In genomic region chr5:116358015-116358523, GRCh38 we compare ENCODE assay signal across 20 cellular contexts.
"Had no signal": no experiment of that assay in that cellular context is flagged by ENCODE, and none has a peak within 500 bp of the region (broad histone marks: within the 10 kb centered on the region; RNA-seq: fewer than 3 reads in every experiment).

No MANE protein-coding gene starts in this region.

- H3K36me3 ChIP-seq: lower lobe of right lung, suprapubic skin, transverse colon had no signal

- H3K27me3 Mint-ChIP-seq: activated CD4-positive, alpha-beta T cell treated with anti-CD3 and anti-CD28 coated beads, Interleukin-2, amount 10 ng/mL, durations not matched to agents 7 days and 5 days; activated naive CD8-positive, alpha-beta T cell treated with anti-CD3 and anti-CD28 coated beads, Interleukin-2, amount 50 U/mL, for 24 hours; naive thymus-derived CD4-positive, alpha-beta T cell; stimulated activated naive CD8-positive, alpha-beta T cell treated with anti-CD3 and anti-CD28 coated beads, Interleukin-15, Interleukin-2, amounts not matched to agents 100 ng/mL and 50 ng/mL, for 24 hours had no signal

- H3K4me3 Mint-ChIP-seq: activated CD4-positive, alpha-beta T cell treated with anti-CD3 and anti-CD28 coated beads, Interleukin-2, amount 10 ng/mL, durations not matched to agents 7 days and 5 days; activated CD8-positive, alpha-beta T cell treated with anti-CD3 and anti-CD28 coated beads, Interleukin-2, amount 10 ng/mL, durations not matched to agents 7 days and 5 days; activated naive CD8-positive, alpha-beta T cell treated with anti-CD3 and anti-CD28 coated beads, Interleukin-2, amount 50 U/mL, for 24 hours; activated T-helper 1 cell treated with anti-CD3 and anti-CD28 coated beads, Interleukin-12 subunit alpha, Interleukin-12 subunit beta, Interleukin-2, Interleukin-4 antibody, amounts not matched to agents 30 ng/mL and 10 ng/mL and 1 ng/mL, durations not matched to agents 14 hours and 24 hours and 36 hours; neural crest cell; stimulated activated naive CD8-positive, alpha-beta T cell treated with anti-CD3 and anti-CD28 coated beads, Interleukin-15, Interleukin-2, amounts not matched to agents 100 ng/mL and 50 ng/mL, for 24 hours had no signal

- H3K27me3 ChIP-seq: suprapubic skin, transverse colon had no signal

- H3K27ac ChIP-seq: epithelial cell of prostate, lower lobe of right lung, suprapubic skin, transverse colon had no signal

- H3K9me3 ChIP-seq: lower lobe of right lung, suprapubic skin had no signal

- H3K4me1 Mint-ChIP-seq: activated CD4-positive, alpha-beta T cell treated with anti-CD3 and anti-CD28 coated beads, Interleukin-2, amount 10 ng/mL, durations not matched to agents 7 days and 5 days had no signal

- DNase-seq: activated CD4-positive, alpha-beta T cell treated with anti-CD3 and anti-CD28 coated beads, Interleukin-2, amount 10 ng/mL, durations not matched to agents 7 days and 5 days; activated CD8-positive, alpha-beta T cell treated with anti-CD3 and anti-CD28 coated beads, Interleukin-2, amount 10 ng/mL, durations not matched to agents 7 days and 5 days; activated gamma-delta T cell; activated naive CD4-positive, alpha-beta T cell treated with anti-CD3 and anti-CD28 coated beads, Interleukin-2, amount 50 U/mL, for 16 hours; activated naive CD8-positive, alpha-beta T cell treated with anti-CD3 and anti-CD28 coated beads, Interleukin-2, amount 50 U/mL, for 24 hours; cerebellar nuclear complex; kidney; lower lobe of right lung; naive thymus-derived CD4-positive, alpha-beta T cell; right cardiac atrium; stimulated activated CD4-positive, alpha-beta T cell treated with anti-CD3 and anti-CD28 coated beads, Interleukin-4, amount 100 ng/mL, for 24 hours; T-helper 1 cell; transverse colon had no signal

- H3K4me3 ChIP-seq: coronary artery, lower lobe of right lung, suprapubic skin, transverse colon had no signal

- H3K27ac Mint-ChIP-seq: activated CD4-positive, alpha-beta T cell treated with anti-CD3 and anti-CD28 coated beads, Interleukin-2, amount 10 ng/mL, durations not matched to agents 7 days and 5 days; activated CD8-positive, alpha-beta T cell treated with anti-CD3 and anti-CD28 coated beads, Interleukin-2, amount 10 ng/mL, durations not matched to agents 7 days and 5 days; activated naive CD8-positive, alpha-beta T cell treated with anti-CD3 and anti-CD28 coated beads, Interleukin-2, amount 50 U/mL, for 24 hours; activated T-helper 1 cell treated with anti-CD3 and anti-CD28 coated beads, Interleukin-12 subunit alpha, Interleukin-12 subunit beta, Interleukin-2, Interleukin-4 antibody, amounts not matched to agents 30 ng/mL and 10 ng/mL and 1 ng/mL, durations not matched to agents 14 hours and 24 hours and 36 hours; stimulated activated naive CD8-positive, alpha-beta T cell treated with anti-CD3 and anti-CD28 coated beads, Interleukin-15, Interleukin-2, amounts not matched to agents 100 ng/mL and 50 ng/mL, for 24 hours had no signal

- ATAC-seq: activated CD4-positive, CD25-positive, alpha-beta regulatory T cell treated with anti-CD3 and anti-CD28 coated beads, Interleukin-2, amount 50 U/mL, for 24 hours; activated CD8-positive, alpha-beta T cell treated with anti-CD3 and anti-CD28 coated beads, Interleukin-2, amount 10 ng/mL, durations not matched to agents 7 days and 5 days; activated naive CD8-positive, alpha-beta T cell treated with anti-CD3 and anti-CD28 coated beads, Interleukin-2, amount 50 U/mL, for 24 hours had no signal
